In genomic region chr12:121611306-121611705, GRCh38 we compare ENCODE assay signal across 1 cellular context.
A peak's percentile ranks its signal among the peaks of the same experiment; 100 is the strongest.
TF ChIP-seq lines count a peak whose summit lies in the region.

No MANE protein-coding gene starts in this region.

TF ChIP-seq in HEK293, 187 proteins besides CTCF, POLR2A, EP300 and RAD21 (continued from another document):
- TF ChIP-seq ZNF354C (tag by site-specific recombination; IDR thresholded peaks at IDR 0.05; ENCODE audit: borderline replicate concordance, low read depth) (no peak), ZNF704 (tag by site-specific recombination; IDR thresholded peaks at IDR 0.05) (no peak), ZSCAN4 (tag by site-specific recombination; IDR thresholded peaks at IDR 0.05) (no peak), ZFP3 (tag by site-specific recombination; IDR thresholded peaks at IDR 0.05; ENCODE audit: low read depth) (no peak), ZNF561 (tag by site-specific recombination; IDR thresholded peaks at IDR 0.05; ENCODE audit: borderline replicate concordance) (no peak), ZNF654 (tag by site-specific recombination; IDR thresholded peaks at IDR 0.05; ENCODE audit: low read depth) (no peak), ZFHX2 (tag by site-specific recombination; conservative IDR thresholded peaks at IDR 0.05) (peak; percentile 38; the same call in 1 of the 2 replicates), ZNF514 (tag by site-specific recombination; IDR thresholded peaks at IDR 0.05) (no peak), ZNF155 (tag by site-specific recombination; IDR thresholded peaks at IDR 0.05) (no peak), ZFP37 (tag by site-specific recombination; IDR thresholded peaks at IDR 0.05) (no peak), ZNF544 (tag by site-specific recombination; IDR thresholded peaks at IDR 0.05) (no peak), TCF7L2 (IDR thresholded peaks at IDR 0.05; ENCODE audit: borderline replicate concordance, low read depth, low read length) (no peak), BCL11A (tag by site-specific recombination; IDR thresholded peaks at IDR 0.05; ENCODE audit: low read depth) (no peak), ZNF280C (tag by site-specific recombination; IDR thresholded peaks at IDR 0.05) (no peak), ZIC2 (tag by site-specific recombination; IDR thresholded peaks at IDR 0.05) (peak; percentile 36; the same call in 1 of the 2 replicates), GLIS1 (tag by site-specific recombination; IDR thresholded peaks at IDR 0.05) (peak; percentile 23; the same call in 1 of the 2 replicates), ZNF571 (tag by site-specific recombination; IDR thresholded peaks at IDR 0.05) (no peak), ZNF701 (tag by site-specific recombination; IDR thresholded peaks at IDR 0.05) (no peak), ZBTB26 (tag by site-specific recombination; optimal IDR thresholded peaks at IDR 0.05) (no peak), ZNF391 (tag by site-specific recombination; IDR thresholded peaks at IDR 0.05; ENCODE audit: borderline replicate concordance, low read depth) (no peak), KLF7 (tag by site-specific recombination; IDR thresholded peaks at IDR 0.05; ENCODE audit: borderline replicate concordance) (no peak), SP7 (tag by site-specific recombination; IDR thresholded peaks at IDR 0.05) (no peak), ZSCAN18 (tag by site-specific recombination; IDR thresholded peaks at IDR 0.05) (no peak), ZNF112 (tag by site-specific recombination; IDR thresholded peaks at IDR 0.05) (no peak), ZBTB7A (tag by site-specific recombination; IDR thresholded peaks at IDR 0.05; ENCODE audit: low read depth) (no peak), SCRT2 (tag by site-specific recombination; IDR thresholded peaks at IDR 0.05) (no peak), EGR2 (tag by site-specific recombination; IDR thresholded peaks at IDR 0.05; ENCODE audit: low read depth) (peak; percentile 47; the same call in 1 of the 2 replicates), YY1 (tag by site-specific recombination; IDR thresholded peaks at IDR 0.05) (no peak), ZBTB8A (tag by site-specific recombination; IDR thresholded peaks at IDR 0.05) (no peak), ZNF629 (tag by site-specific recombination; IDR thresholded peaks at IDR 0.05) (no peak), ZNF423 (tag by site-specific recombination; IDR thresholded peaks at IDR 0.05) (no peak), ZBTB1 (tag by site-specific recombination; IDR thresholded peaks at IDR 0.05) (no peak), SP3 (tag by site-specific recombination; IDR thresholded peaks at IDR 0.05) (peak; percentile 55), AEBP2 (tag by site-specific recombination; IDR thresholded peaks at IDR 0.05; ENCODE audit: borderline replicate concordance) (no peak)
